32 cellular contexts compared by ENCODE assay signal in the genomic region with DNA sequence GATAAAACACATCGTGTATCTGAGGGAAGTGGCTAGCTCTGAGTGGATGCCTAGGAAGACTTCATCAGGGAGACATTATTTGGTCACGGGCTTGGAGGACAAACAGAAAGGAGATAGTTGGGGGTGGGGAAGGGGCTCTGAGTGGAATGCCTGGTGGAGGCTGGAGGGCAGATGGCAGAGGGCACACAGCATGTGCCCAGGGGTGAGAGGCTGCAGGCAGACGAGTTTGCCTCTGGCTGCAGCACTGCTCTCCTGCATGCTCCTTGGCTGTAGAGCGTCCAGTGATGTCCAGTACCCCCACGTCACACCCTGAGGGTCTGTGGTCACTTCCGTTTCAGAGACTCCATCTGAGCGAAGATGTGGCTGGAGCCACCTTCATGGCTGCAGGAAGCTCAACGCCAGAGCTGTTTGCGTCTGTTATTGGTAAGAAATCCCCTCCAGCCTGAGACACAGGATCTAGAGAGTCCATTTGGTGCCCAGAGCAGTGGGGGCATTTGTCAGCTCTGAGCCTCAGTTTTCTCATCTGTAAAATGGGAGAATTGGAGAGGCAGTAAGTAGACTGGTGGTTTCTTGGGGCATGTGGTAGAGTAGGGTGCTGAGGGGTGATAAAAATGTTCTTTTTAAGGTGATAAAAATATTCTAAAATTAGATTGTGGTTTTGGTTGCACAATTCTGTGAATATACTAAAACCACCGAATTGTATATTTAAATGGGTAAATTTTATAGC.
A peak's percentile ranks its signal among the peaks of the same experiment; 100 is the strongest.
DNase-seq lines count a peak whose midpoint lies in the region; ATAC-seq and TF ChIP-seq lines count a peak whose summit lies in the region.
"Had no signal": no experiment of that assay in that cellular context is flagged by ENCODE, and none has a peak within 500 bp of the region (broad histone marks: within the 10 kb centered on the region; RNA-seq: fewer than 3 reads in every experiment).

No MANE protein-coding gene starts in this region.

- TF ChIP-seq CTCF in neutrophil (IDR thresholded peaks at IDR 0.05) (no peak), CD14-positive monocyte (IDR thresholded peaks at IDR 0.05) (no peak)

- intact Hi-C loops in CD14-positive monocyte (cut with micrococcal nuclease) = no loop called here

- H3K4me1 ChIP-seq in neutrophil (ENCODE audit: control insufficient read depth in 1 of 2, insufficient read depth in 1 of 2, low read depth in 1 of 2, low read length in 1 of 2) = peaks cover 41 to 47% of the 10 kb centered on the region in 2 experiments
- H3K4me1 ChIP-seq: adrenal gland, foreskin keratinocyte had no signal

- H3K27ac ChIP-seq in neutrophil = peak overlapping the region; percentile 2
- H3K27ac ChIP-seq: 22Rv1, adrenal gland, foreskin keratinocyte, heart left ventricle, thoracic aorta had no signal

- H3K27ac Mint-ChIP-seq in effector memory CD8-positive, alpha-beta T cell = peak overlapping the region; percentile 15 to 18
- peak overlapping the region in 2 of 7 donors; percentile 27 to 46 for H3K27ac Mint-ChIP-seq in CD14-positive monocyte
- H3K27ac Mint-ChIP-seq: activated CD4-positive, alpha-beta memory T cell treated with anti-CD3 and anti-CD28 coated beads for 36 hours; activated naive CD4-positive, alpha-beta T cell treated with anti-CD3 and anti-CD28 coated beads, Interleukin-2, amount 10 ng/mL, durations not matched to agents 7 days and 5 days; activated T-helper 17 cell treated with anti-CD3 and anti-CD28 coated beads, Interleukin-2, amount 50 U/mL, for 72 hours; CD4-positive, CD25-positive, alpha-beta regulatory T cell; T-helper 1 cell treated with Interleukin-12 subunit alpha and Interleukin-12 subunit beta and Interleukin-4 antibody, amounts not matched to agents 30 μg/mL and 1 μg/mL, for 36 hours had no signal

- H3K27me3 ChIP-seq in neutrophil = no peaks in the 10 kb centered on the region
- H3K27me3 ChIP-seq: adrenal gland, heart left ventricle had no signal

- peak overlapping the region; percentile 64 to 71 for H3K4me3 Mint-ChIP-seq in effector memory CD8-positive, alpha-beta T cell
- no peak overlapping the region for H3K4me3 Mint-ChIP-seq in CD14-positive monocyte
- H3K4me3 Mint-ChIP-seq: activated CD4-positive, alpha-beta memory T cell treated with anti-CD3 and anti-CD28 coated beads for 36 hours; activated naive CD4-positive, alpha-beta T cell treated with anti-CD3 and anti-CD28 coated beads, Interleukin-2, amount 10 ng/mL, durations not matched to agents 7 days and 5 days; activated T-helper 17 cell treated with anti-CD3 and anti-CD28 coated beads, Interleukin-2, amount 50 U/mL, for 72 hours; brain; CD4-positive, CD25-positive, alpha-beta regulatory T cell; T-helper 1 cell treated with Interleukin-12 subunit alpha and Interleukin-12 subunit beta and Interleukin-4 antibody, amounts not matched to agents 30 μg/mL and 1 μg/mL, for 36 hours had no signal

- H3K4me1 Mint-ChIP-seq in effector memory CD8-positive, alpha-beta T cell (ENCODE audit: low read depth in 2 of 2) = peaks cover 33% of the 10 kb centered on the region in 2 donors
- peaks cover 40% of the 10 kb centered on the region for H3K4me1 Mint-ChIP-seq in CD14-positive monocyte
- H3K4me1 Mint-ChIP-seq: activated T-helper 17 cell treated with anti-CD3 and anti-CD28 coated beads, Interleukin-2, amount 50 U/mL, for 72 hours; brain; CD4-positive, CD25-positive, alpha-beta regulatory T cell had no signal

- peaks cover 0 to 8% of the 10 kb centered on the region in 2 donors for H3K27me3 Mint-ChIP-seq in effector memory CD8-positive, alpha-beta T cell
- H3K27me3 Mint-ChIP-seq in CD14-positive monocyte (ENCODE audit: low read depth in 3 of 3) = peaks cover 0 to 7% (median 2%) of the 10 kb centered on the region in 3 donors
- H3K27me3 Mint-ChIP-seq: activated CD4-positive, alpha-beta memory T cell treated with anti-CD3 and anti-CD28 coated beads for 36 hours had no signal

- peaks cover 0 to 1% of the 10 kb centered on the region in 2 donors for H3K9me3 Mint-ChIP-seq in effector memory CD8-positive, alpha-beta T cell
- peaks cover 0 to 4% (median 0%) of the 10 kb centered on the region in 7 donors for H3K9me3 Mint-ChIP-seq in CD14-positive monocyte
- H3K9me3 Mint-ChIP-seq: activated CD4-positive, alpha-beta memory T cell treated with anti-CD3 and anti-CD28 coated beads for 36 hours; activated T-helper 17 cell treated with anti-CD3 and anti-CD28 coated beads, Interleukin-2, amount 50 U/mL, for 72 hours had no signal

- no peaks in the 10 kb centered on the region for H3K9me3 ChIP-seq in neutrophil
- H3K9me3 ChIP-seq: adrenal gland, SK-N-SH, thoracic aorta had no signal

- no peaks in the 10 kb centered on the region for H3K36me3 Mint-ChIP-seq in effector memory CD8-positive, alpha-beta T cell (ENCODE audit: insufficient read depth)
- peaks cover 28 to 48% of the 10 kb centered on the region in 2 donors for H3K36me3 Mint-ChIP-seq in CD14-positive monocyte
- H3K36me3 Mint-ChIP-seq: activated CD4-positive, alpha-beta memory T cell treated with anti-CD3 and anti-CD28 coated beads for 36 hours; activated naive CD4-positive, alpha-beta T cell treated with anti-CD3 and anti-CD28 coated beads, Interleukin-2, amount 10 ng/mL, durations not matched to agents 7 days and 5 days; brain; CD4-positive, CD25-positive, alpha-beta regulatory T cell had no signal

- ATAC-seq in effector memory CD8-positive, alpha-beta T cell (replicated peaks) = peak; percentile 60
- ATAC-seq: activated T-helper 17 cell treated with anti-CD3 and anti-CD28 coated beads, Interleukin-2, amount 50 U/mL, for 72 hours; foreskin keratinocyte; heart left ventricle; Right ventricle myocardium inferior; stimulated activated naive CD8-positive, alpha-beta T cell treated with anti-CD3 and anti-CD28 coated beads, Interleukin-15, Interleukin-2, amounts not matched to agents 100 U/mL and 50 U/mL, for 24 hours had no signal

- peak; percentile 36 for DNase-seq in NK-92 treated with Interleukin-12 subunit alpha and Interleukin-12 subunit beta, amount 100 ng/mL, for 24 hours (lab: John Stamatoyannopoulos, UW)
- DNase-seq in NK-92 (lab: John Stamatoyannopoulos, UW; ENCODE audit: unreplicated experiment) = no peak
- DNase-seq in OCI-M1 (lab: John Stamatoyannopoulos, UW) = peak; percentile 31
- no peak for DNase-seq in effector memory CD8-positive, alpha-beta T cell
- no peak for DNase-seq in CD14-positive monocyte (ENCODE audit: low spot score)
- no peak for DNase-seq in iPS-NIHi7 (ENCODE audit: extremely low spot score)
- no peak for DNase-seq in stimulated activated CD4-positive, alpha-beta T cell treated with anti-CD3 and anti-CD28 coated beads, Interleukin-1b, Interleukin-23, amount 100 ng/mL, for 48 hours
- DNase-seq: activated CD4-positive, alpha-beta memory T cell treated with anti-CD3 and anti-CD28 coated beads for 36 hours; activated CD4-positive, alpha-beta T cell treated with anti-CD3 and anti-CD28 coated beads for 1 hour; activated naive CD4-positive, alpha-beta T cell treated with anti-CD3 and anti-CD28 coated beads, Interleukin-2, amount 10 ng/mL, durations not matched to agents 7 days and 5 days; adrenal gland; CD4-positive, CD25-positive, alpha-beta regulatory T cell; cerebellar nuclear complex; dermis blood vessel endothelial cell; DND-41; foreskin keratinocyte; GOT3; heart left ventricle; NCI-H1694 treated with DMSO at 0.1 percent for 48 hours; NCI-H2171; NCI-H510A; SK-N-SH; stimulated activated CD4-positive, alpha-beta T cell treated with anti-CD3 and anti-CD28 coated beads, Interleukin-15, amount 100 ng/mL, for 24 hours; stimulated activated naive CD8-positive, alpha-beta T cell treated with anti-CD3 and anti-CD28 coated beads, Interleukin-15, Interleukin-2, amounts not matched to agents 100 U/mL and 50 U/mL, for 24 hours had no signal

- no peaks in the 10 kb centered on the region for H3K36me3 ChIP-seq in neutrophil
- H3K36me3 ChIP-seq: adrenal gland, esophagus muscularis mucosa, heart left ventricle, thoracic aorta had no signal

- H3K4me3 ChIP-seq in neutrophil (ENCODE audit: low read depth in 1 of 2, low read length in 1 of 2) = no peak overlapping the region
- H3K4me3 ChIP-seq: adrenal gland, esophagus muscularis mucosa, heart left ventricle, thoracic aorta had no signal

Comparison
In these comparisons a context has a peak if more than half of its experiments do, and no peak if none do; other contexts are left out.
1. DNase-seq: peak in NK-92 treated with Interleukin-12 subunit alpha and Interleukin-12 subunit beta, amount 100 ng/mL, for 24 hours (single experiment) and OCI-M1 (single experiment); none in NK-92 (single experiment), effector memory CD8-positive, alpha-beta T cell (0 of 3), CD14-positive monocyte (single experiment), iPS-NIHi7 (single experiment) and stimulated activated CD4-positive, alpha-beta T cell treated with anti-CD3 and anti-CD28 coated beads, Interleukin-1b, Interleukin-23, amount 100 ng/mL, for 48 hours (single experiment).
2. H3K4me3 Mint-ChIP-seq: peak in effector memory CD8-positive, alpha-beta T cell (2 of 2); none in CD14-positive monocyte (0 of 2).